In genomic region chr4:76964769-76965168, GRCh38 we compare ENCODE assay signal across 30 cellular contexts. TPM values are rescaled to one million over a fixed set of nuclear protein-coding genes. Genes with fewer than 3 reads are reported as not detected.
DNase-seq lines count a peak whose midpoint lies in the region; ATAC-seq lines count a peak whose summit lies in the region.
"Had no signal": no experiment of that assay in that cellular context is flagged by ENCODE, and none has a peak within 500 bp of the region (broad histone marks: within the 10 kb centered on the region; RNA-seq: fewer than 3 reads in every experiment).

No MANE protein-coding gene starts in this region.

- peaks cover 2% of the 10 kb centered on the region for H3K27me3 Mint-ChIP-seq in activated CD4-positive, alpha-beta T cell treated with anti-CD3 and anti-CD28 coated beads for 36 hours
- H3K27me3 Mint-ChIP-seq in activated naive CD8-positive, alpha-beta T cell treated with anti-CD3 and anti-CD28 coated beads, Interleukin-2, amount 50 U/mL, for 24 hours, result no peaks in the 10 kb centered on the region
- H3K27me3 Mint-ChIP-seq: CD8-positive, alpha-beta memory T cell; IgD-negative memory B cell had no signal

- H3K4me3 Mint-ChIP-seq in activated CD4-positive, alpha-beta T cell treated with anti-CD3 and anti-CD28 coated beads for 36 hours, result no peak overlapping the region
- no peak overlapping the region for H3K4me3 Mint-ChIP-seq in activated naive CD8-positive, alpha-beta T cell treated with anti-CD3 and anti-CD28 coated beads, Interleukin-2, amount 50 U/mL, for 24 hours
- H3K4me3 Mint-ChIP-seq in stimulated activated effector memory CD8-positive, alpha-beta T cell treated with anti-CD3 and anti-CD28 coated beads, Interleukin-12 subunit alpha, Interleukin-12 subunit beta, amount 100 ng/mL, for 72 hours, result no peak overlapping the region
- H3K4me3 Mint-ChIP-seq: CD14-positive monocyte; CD8-positive, alpha-beta memory T cell; IgD-negative memory B cell had no signal

- in situ Hi-C loops in G401 (cut with HindIII; ENCODE audit: low sequenced_read_pairs), result no loop called here

- ATAC-seq in activated CD4-positive, alpha-beta T cell treated with anti-CD3 and anti-CD28 coated beads for 36 hours, result peak; percentile 17
- peak; percentile 55 for ATAC-seq in activated naive CD8-positive, alpha-beta T cell treated with anti-CD3 and anti-CD28 coated beads, Interleukin-2, amount 50 U/mL, for 24 hours
- peak; percentile 78 for ATAC-seq in stimulated activated effector memory CD8-positive, alpha-beta T cell treated with anti-CD3 and anti-CD28 coated beads, Interleukin-12 subunit alpha, Interleukin-12 subunit beta, amount 100 ng/mL, for 72 hours
- ATAC-seq: HCT116, Right ventricle myocardium inferior had no signal

- peaks cover 3% of the 10 kb centered on the region for H3K36me3 Mint-ChIP-seq in activated CD4-positive, alpha-beta T cell treated with anti-CD3 and anti-CD28 coated beads for 36 hours (ENCODE audit: low read depth)
- peaks cover 17% of the 10 kb centered on the region for H3K36me3 Mint-ChIP-seq in activated naive CD8-positive, alpha-beta T cell treated with anti-CD3 and anti-CD28 coated beads, Interleukin-2, amount 50 U/mL, for 24 hours (ENCODE audit: low read depth)
- H3K36me3 Mint-ChIP-seq in stimulated activated effector memory CD8-positive, alpha-beta T cell treated with anti-CD3 and anti-CD28 coated beads, Interleukin-12 subunit alpha, Interleukin-12 subunit beta, amount 100 ng/mL, for 72 hours, result no peaks in the 10 kb centered on the region
- H3K36me3 Mint-ChIP-seq: IgD-negative memory B cell had no signal

- POLR2A ChIA-PET in activated CD4-positive, alpha-beta T cell treated with anti-CD3 and anti-CD28 coated beads for 36 hours (lab: Charles Lee), result no interaction called here

- H3K4me1 Mint-ChIP-seq in activated CD4-positive, alpha-beta T cell treated with anti-CD3 and anti-CD28 coated beads for 36 hours, result peaks cover 19% of the 10 kb centered on the region
- H3K4me1 Mint-ChIP-seq in activated naive CD8-positive, alpha-beta T cell treated with anti-CD3 and anti-CD28 coated beads, Interleukin-2, amount 50 U/mL, for 24 hours, result peaks cover 21% of the 10 kb centered on the region
- H3K4me1 Mint-ChIP-seq in stimulated activated effector memory CD8-positive, alpha-beta T cell treated with anti-CD3 and anti-CD28 coated beads, Interleukin-12 subunit alpha, Interleukin-12 subunit beta, amount 100 ng/mL, for 72 hours, result peaks cover 14% of the 10 kb centered on the region
- H3K4me1 Mint-ChIP-seq: IgD-negative memory B cell had no signal

- DNase-seq in activated CD4-positive, alpha-beta T cell treated with anti-CD3 and anti-CD28 coated beads for 36 hours, result no peak
- DNase-seq in activated CD4-positive, alpha-beta T cell treated with anti-CD3 and anti-CD28 coated beads, Interleukin-2, amount 50 U/mL, for 4 hours, result no peak
- peak; percentile 24 for DNase-seq in Jurkat, Clone E6-1 (ENCODE audit: low read depth, low spot score)
- no peak for DNase-seq in activated naive CD8-positive, alpha-beta T cell treated with anti-CD3 and anti-CD28 coated beads, Interleukin-2, amount 50 U/mL, for 24 hours
- DNase-seq in stimulated activated effector memory CD8-positive, alpha-beta T cell treated with anti-CD3 and anti-CD28 coated beads, Interleukin-12 subunit alpha, Interleukin-12 subunit beta, amount 100 ng/mL, for 72 hours (ENCODE audit: low spot score in 2 of 2), result no peak
- no peak for DNase-seq in NCI-H446 (lab: John Stamatoyannopoulos, UW)
- DNase-seq in G401 (ENCODE audit: low spot score), result no peak
- no peak for DNase-seq in NCI-H748 (lab: John Stamatoyannopoulos, UW; ENCODE audit: unreplicated experiment)
- DNase-seq: 8988T; ACHN; BE2C; CD8-positive, alpha-beta memory T cell; DMS 273 treated with DMSO at 0.1 percent for 48 hours; DMS79 treated with DMSO at 0.1 percent for 48 hours; Karpas-422; NCI-H1092 treated with DMSO at 0.1 percent for 48 hours; NCI-H1436; NCI-H187; NCI-H2081 treated with DMSO at 0.1 percent for 48 hours; NCI-H2171; NCI-H226; NCI-H524; NCI-H82; NK-92 treated with Interleukin-12 subunit alpha and Interleukin-12 subunit beta, amount 100 ng/mL, for 24 hours; PC-9; SJCRH30 had no signal

- H3K9me3 Mint-ChIP-seq in activated CD4-positive, alpha-beta T cell treated with anti-CD3 and anti-CD28 coated beads for 36 hours (ENCODE audit: low read depth), result peaks cover 2% of the 10 kb centered on the region
- peaks cover 6% of the 10 kb centered on the region for H3K9me3 Mint-ChIP-seq in activated naive CD8-positive, alpha-beta T cell treated with anti-CD3 and anti-CD28 coated beads, Interleukin-2, amount 50 U/mL, for 24 hours
- H3K9me3 Mint-ChIP-seq in stimulated activated effector memory CD8-positive, alpha-beta T cell treated with anti-CD3 and anti-CD28 coated beads, Interleukin-12 subunit alpha, Interleukin-12 subunit beta, amount 100 ng/mL, for 72 hours, result no peaks in the 10 kb centered on the region

- intact Hi-C loops in activated CD4-positive, alpha-beta T cell treated with anti-CD3 and anti-CD28 coated beads for 36 hours (cut with DNase I, micrococcal nuclease), result no loop called here

- no peak overlapping the region for H3K4me3 ChIP-seq in Jurkat, Clone E6-1 (ENCODE audit: low read length)
- H3K4me3 ChIP-seq: PC-9, SJCRH30 had no signal

- no peak overlapping the region for H3K27ac Mint-ChIP-seq in activated CD4-positive, alpha-beta T cell treated with anti-CD3 and anti-CD28 coated beads for 36 hours
- no peak overlapping the region for H3K27ac Mint-ChIP-seq in activated naive CD8-positive, alpha-beta T cell treated with anti-CD3 and anti-CD28 coated beads, Interleukin-2, amount 50 U/mL, for 24 hours
- H3K27ac Mint-ChIP-seq in stimulated activated effector memory CD8-positive, alpha-beta T cell treated with anti-CD3 and anti-CD28 coated beads, Interleukin-12 subunit alpha, Interleukin-12 subunit beta, amount 100 ng/mL, for 72 hours, result no peak overlapping the region
- H3K27ac Mint-ChIP-seq: CD14-positive monocyte; CD8-positive, alpha-beta memory T cell; IgD-negative memory B cell had no signal

- CTCF ChIA-PET in activated CD4-positive, alpha-beta T cell treated with anti-CD3 and anti-CD28 coated beads for 36 hours (lab: Charles Lee), result interaction anchor here (0.6 to 1.0 kb wide), 3 partner anchors 10 to 304 kb away, joined by 3 to 5 read pairs (median 3); no protein-coding TSS in a partner anchor

RNA-seq across cellular contexts. Expression of gene SEPTIN11, which starts 15.2 kb away (rescaled TPM):
- total RNA-seq in activated CD4-positive, alpha-beta T cell treated with anti-CD3 and anti-CD28 coated beads for 36 hours, result 10 to 100 TPM; 15.5 to 34.5 TPM
- 40.0 TPM for polyA plus RNA-seq in Jurkat, Clone E6-1 (2012; ENCODE audit: insufficient read depth, insufficient read length)
- 22.8 and 31.7 TPM in 2 replicates for total RNA-seq in G401 (2014; rRNA removed; shearing (Covaris generic))

Comparison
In these comparisons a context has a peak if more than half of its experiments do, and no peak if none do; other contexts are left out.
1. ATAC-seq: peak in every context shown above with its lines; median percentile 78 in stimulated activated effector memory CD8-positive, alpha-beta T cell treated with anti-CD3 and anti-CD28 coated beads, Interleukin-12 subunit alpha, Interleukin-12 subunit beta, amount 100 ng/mL, for 72 hours; 55 in activated naive CD8-positive, alpha-beta T cell treated with anti-CD3 and anti-CD28 coated beads, Interleukin-2, amount 50 U/mL, for 24 hours; 17 in activated CD4-positive, alpha-beta T cell treated with anti-CD3 and anti-CD28 coated beads for 36 hours.